In the genomic region with DNA sequence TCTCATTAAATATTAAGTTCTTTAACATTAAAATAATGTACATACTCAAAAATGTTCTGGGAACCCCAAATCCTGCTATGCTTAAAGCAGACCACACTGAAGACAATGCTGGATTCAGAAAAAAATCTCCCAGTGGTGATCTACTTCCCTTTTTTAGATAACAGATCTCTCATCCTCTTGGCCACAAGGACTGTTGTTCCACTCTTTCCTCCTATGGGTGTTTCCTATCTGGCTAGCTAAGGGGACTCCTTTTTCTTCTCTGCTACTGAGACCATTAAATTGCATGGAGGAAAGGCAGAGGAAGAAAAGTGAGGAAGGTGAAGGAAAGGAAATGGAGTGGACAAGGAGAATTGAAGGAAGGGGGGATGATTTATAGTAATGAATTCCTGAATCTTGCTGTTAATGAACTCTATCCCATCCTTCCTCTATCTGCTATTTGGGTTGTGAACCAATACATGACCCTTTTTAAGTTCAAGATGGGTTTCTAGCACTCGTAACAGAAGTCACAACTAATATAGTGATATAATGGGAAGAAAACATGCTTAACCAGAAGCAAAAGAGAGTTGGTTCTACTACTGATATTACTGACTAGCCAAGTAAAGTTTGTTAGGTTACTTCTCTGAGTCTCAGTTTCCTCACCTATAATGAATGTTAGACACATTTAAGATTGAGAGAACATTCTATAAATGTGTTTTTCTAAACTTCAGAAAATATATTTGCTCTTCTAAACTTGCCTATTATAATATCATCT, we compare ENCODE assay signal across 15 cellular contexts. TPM values are rescaled to one million over a fixed set of nuclear protein-coding genes. Genes with fewer than 3 reads are reported as not detected.
A peak's percentile ranks its signal among the peaks of the same experiment; 100 is the strongest.
DNase-seq lines count a peak whose midpoint lies in the region; ATAC-seq, FAIRE-seq and TF ChIP-seq lines count a peak whose summit lies in the region.
"Had no signal": no experiment of that assay in that cellular context is flagged by ENCODE, and none has a peak within 500 bp of the region (broad histone marks: within the 10 kb centered on the region; RNA-seq: fewer than 3 reads in every experiment).

No MANE protein-coding gene starts in this region.

- CTCF ChIA-PET in CD4-positive, alpha-beta T cell (lab: Charles Lee) = no interaction called here

- H3K27me3 ChIP-seq in Loucy (ENCODE audit: insufficient read depth, low read length, poor library complexity, severe bottlenecking) = no peaks in the 10 kb centered on the region
- no peaks in the 10 kb centered on the region for H3K27me3 ChIP-seq in CD4-positive, alpha-beta T cell (ENCODE audit: control insufficient read depth, insufficient read depth, low read length)
- H3K27me3 ChIP-seq: adrenal gland had no signal

- intact Hi-C loops in CD4-positive, alpha-beta T cell (cut with DNase I, micrococcal nuclease) = no loop called here

- TF ChIP-seq CTCF in Loucy (conservative IDR thresholded peaks at IDR 0.05; ENCODE audit: low read length) (no peak), endothelial cell (IDR thresholded peaks at IDR 0.05; ENCODE audit: unreplicated experiment) (no peak)
- TF ChIP-seq CTCF in CD4-positive, alpha-beta T cell (IDR thresholded peaks at IDR 0.05) = no peak

- H3K27me3 Mint-ChIP-seq in endothelial cell (ENCODE audit: unreplicated experiment) = peaks cover 2% of the 10 kb centered on the region
- no peaks in the 10 kb centered on the region for H3K27me3 Mint-ChIP-seq in CD4-positive, alpha-beta T cell

- no peak overlapping the region for H2AFZ ChIP-seq in Loucy (ENCODE audit: low read length)
- H2AFZ ChIP-seq: PC-9 had no signal

- no peaks in the 10 kb centered on the region for H3K36me3 Mint-ChIP-seq in endothelial cell (ENCODE audit: low read depth, unreplicated experiment)
- peaks cover 38% of the 10 kb centered on the region for H3K36me3 Mint-ChIP-seq in CD4-positive, alpha-beta T cell (ENCODE audit: low read depth)

- POLR2A ChIA-PET in CD4-positive, alpha-beta T cell (lab: Charles Lee) = no interaction called here

- H3K27ac Mint-ChIP-seq in endothelial cell (ENCODE audit: unreplicated experiment) = peak overlapping the region; percentile 98
- H3K27ac Mint-ChIP-seq in CD4-positive, alpha-beta T cell = no peak overlapping the region

- no peaks in the 10 kb centered on the region for H3K9me3 Mint-ChIP-seq in endothelial cell (ENCODE audit: unreplicated experiment)
- no peaks in the 10 kb centered on the region for H3K9me3 Mint-ChIP-seq in CD4-positive, alpha-beta T cell
- H3K9me3 Mint-ChIP-seq: neural crest cell had no signal

- ATAC-seq in GM21529 (IDR thresholded peaks at IDR 0.05; ENCODE audit: unreplicated experiment) (peak; percentile 78), GM18867 (IDR thresholded peaks at IDR 0.05; ENCODE audit: unreplicated experiment) (no peak)
- ATAC-seq in CD4-positive, alpha-beta T cell (ENCODE audit: poor library complexity) = no peak

- FAIRE-seq in GM12891 (lab: Jason Lieb, UNC) (peak; percentile 50), urothelium cell line (lab: Jason Lieb, UNC) (no peak)

- H3K9me2 ChIP-seq in Loucy (replicated peaks; ENCODE audit: low read depth, low read length) = no peaks in the 10 kb centered on the region

- H3K4me3 ChIP-seq in Loucy (ENCODE audit: low read length, poor library complexity, severe bottlenecking) = no peak overlapping the region
- H3K4me3 ChIP-seq: adrenal gland, PC-9 had no signal

- no peak overlapping the region for H3K27ac ChIP-seq in CD4-positive, alpha-beta T cell (ENCODE audit: low read depth, low read length)
- H3K27ac ChIP-seq: PC-9 had no signal

- peak overlapping the region; percentile 10 for H3K4me3 Mint-ChIP-seq in endothelial cell (ENCODE audit: unreplicated experiment)
- H3K4me3 Mint-ChIP-seq in CD4-positive, alpha-beta T cell = no peak overlapping the region
- H3K4me3 Mint-ChIP-seq: neural crest cell had no signal

- H3K4me1 Mint-ChIP-seq in endothelial cell (ENCODE audit: unreplicated experiment) = peaks cover 55% of the 10 kb centered on the region
- peaks cover 11% of the 10 kb centered on the region for H3K4me1 Mint-ChIP-seq in CD4-positive, alpha-beta T cell (ENCODE audit: low read depth)

- peaks cover 19% of the 10 kb centered on the region; the same call in 1 of the 2 replicates for H3K36me3 ChIP-seq in Loucy (ENCODE audit: insufficient read depth, low read length)
- H3K36me3 ChIP-seq: adrenal gland had no signal

- no peak overlapping the region for H3K9ac ChIP-seq in Loucy (ENCODE audit: low read depth, low read length, poor library complexity, severe bottlenecking)

- TF ChIP-seq POLR2A in GM12891 (IDR thresholded peaks at IDR 0.05; ENCODE audit: low read depth, low read length) = no peak

- no peak for DNase-seq in GM12891 (ENCODE audit: insufficient read length, low spot score)
- DNase-seq in endothelial cell (ENCODE audit: low spot score) = no peak
- DNase-seq in urothelium cell line (ENCODE audit: low spot score) = no peak
- no peak for DNase-seq in CD4-positive, alpha-beta T cell
- DNase-seq in NCI-H1436 (lab: John Stamatoyannopoulos, UW) = no peak
- DNase-seq: activated CD8-positive, alpha-beta memory T cell treated with anti-CD3 and anti-CD28 coated beads, Interleukin-2, amount 50 U/mL, for 48 hours; adrenal gland; C1 segment of cervical spinal cord; foreskin melanocyte; NCI-H2081; PC-9 had no signal

- H3K9me3 ChIP-seq in Loucy (ENCODE audit: insufficient read depth, low read depth, low read length) = no peaks in the 10 kb centered on the region
- H3K9me3 ChIP-seq in CD4-positive, alpha-beta T cell (ENCODE audit: control insufficient read depth, low read length) = no peaks in the 10 kb centered on the region
- H3K9me3 ChIP-seq: adrenal gland had no signal

- peaks cover 17% of the 10 kb centered on the region; the same call in 1 of the 2 replicates for H3K79me2 ChIP-seq in Loucy (ENCODE audit: insufficient read depth, low read length)

- peaks cover 36% of the 10 kb centered on the region for H3K4me1 ChIP-seq in Loucy (ENCODE audit: insufficient read depth, low read length, poor library complexity, severe bottlenecking)

- no peaks in the 10 kb centered on the region for H3F3A ChIP-seq in Loucy (ENCODE audit: low read depth)

- H3K4me2 ChIP-seq in Loucy (ENCODE audit: low read depth, low read length, poor library complexity, severe bottlenecking) = peak overlapping the region; percentile 1
- H3K4me2 ChIP-seq: PC-9 had no signal

- no peaks in the 10 kb centered on the region for H4K20me1 ChIP-seq in Loucy (ENCODE audit: insufficient read depth, low read length, poor library complexity, severe bottlenecking)

TF ChIP-seq in GM12891, 5 proteins besides CTCF, POLR2A, EP300 and RAD21:
- no peak for TF ChIP-seq POU2F2 (IDR thresholded peaks at IDR 0.05; ENCODE audit: low read depth, low read length)
- TF ChIP-seq SPI1 (IDR thresholded peaks at IDR 0.05; ENCODE audit: low read depth, low read length) = peak; percentile 45; the same call in 1 of the 2 replicates
- no peak for TF ChIP-seq POLR2AphosphoS5 (IDR thresholded peaks at IDR 0.05; ENCODE audit: low read depth, low read length)
TF ChIP-seq in GM12891: peak in this region for 1.

RNA-seq across cellular contexts. Expression of a gene that starts 53.2 kb away (rescaled TPM):
- polyA plus RNA-seq in GM12891 (2012; ENCODE audit: low read depth, missing spikeins) = 3.7 TPM
- total RNA-seq in endothelial cell (ENCODE audit: unreplicated experiment) = 84.6 TPM
- 10 to 100 TPM; 39.2 to 43.0 TPM for total RNA-seq in CD4-positive, alpha-beta T cell
